ENCODE assay signal across 9 cellular contexts in genomic region chr10:85995791-85996190, GRCh38.
DNase-seq lines count a peak whose midpoint lies in the region; ATAC-seq and TF ChIP-seq lines count a peak whose summit lies in the region.
"Had no signal": no experiment of that assay in that cellular context is flagged by ENCODE, and none has a peak within 500 bp of the region (broad histone marks: within the 10 kb centered on the region; RNA-seq: fewer than 3 reads in every experiment).

No MANE protein-coding gene starts in this region.

- TF ChIP-seq POLR2A in spleen (IDR thresholded peaks at IDR 0.05) (no peak), Peyer's patch (IDR thresholded peaks at IDR 0.05) (no peak)

- H3K4me1 ChIP-seq in HEK293 (ENCODE audit: control insufficient read depth, insufficient read depth, low read length) (peaks cover 2% of the 10 kb centered on the region; the same call in 1 of the 2 replicates), spleen (no peaks in the 10 kb centered on the region), Peyer's patch (no peaks in the 10 kb centered on the region)

- intact Hi-C loops in spleen (cut with DNase I; ENCODE audit: low total_unique reads), result no loop called here

- whole genome bisulfite sequencing in spleen, 5 donors, result 20 to 45% (median 24%) methylated on average over 3 of the region's 3 CpGs

- H3K27me3 ChIP-seq in spleen (replicated peaks in 1 of 7) (peaks cover 0 to 29% (median 0%) of the 10 kb centered on the region in 7 donors), Peyer's patch (no peaks in the 10 kb centered on the region)

- H3K36me3 ChIP-seq in HEK293 (ENCODE audit: control insufficient read depth in 2 of 2, insufficient read depth in 1 of 2, low read length in 2 of 2) (no peaks in the 10 kb centered on the region), spleen (no peaks in the 10 kb centered on the region), Peyer's patch (no peaks in the 10 kb centered on the region)

- TF ChIP-seq CTCF in HEK293 (tag by site-specific recombination; IDR thresholded peaks at IDR 0.05), result no peak
- TF ChIP-seq CTCF in epithelial cell of proximal tubule (conservative IDR thresholded peaks at IDR 0.05; ENCODE audit: low read depth, low read length), result peak; percentile 70
- peak in 7 of 11 experiments; percentile 12 to 39 (median 25) for TF ChIP-seq CTCF in spleen (IDR thresholded peaks at IDR 0.05 in 8 of 11, conservative IDR thresholded peaks at IDR 0.05 in 3 of 11)
- TF ChIP-seq CTCF in Peyer's patch (IDR thresholded peaks at IDR 0.05), result peak in 3 of 6 experiments; percentile 36 to 40 (median 39)

- no peak overlapping the region for H3K27ac ChIP-seq in HEK293 (ENCODE audit: extremely low read depth, low read depth, low read length)
- no peak overlapping the region for H3K27ac ChIP-seq in spleen
- H3K27ac ChIP-seq in Peyer's patch, result no peak overlapping the region

- POLR2A ChIA-PET in HEK293 (lab: Yijun Ruan, JAX), result interaction anchor here (0.8 kb wide), 1 partner anchor 11 kb away, joined by 3 read pairs; no protein-coding TSS in a partner anchor

- ATAC-seq in HG02885 (IDR thresholded peaks at IDR 0.05; ENCODE audit: poor library complexity, unreplicated experiment), result no peak

- DNase-seq in NCI-H2029 treated with DMSO at 0.1 percent for 48 hours (lab: John Stamatoyannopoulos, UW) (peak; percentile 6), NCI-H2029 (lab: John Stamatoyannopoulos, UW) (no peak), NCI-H748 (lab: John Stamatoyannopoulos, UW; ENCODE audit: unreplicated experiment) (peak; percentile 48), epithelial cell of proximal tubule (ENCODE audit: low read depth) (no peak), spleen (no peak), Peyer's patch (no peak)
- DNase-seq: left cardiac atrium had no signal

- CTCF ChIA-PET in HEK293 (lab: Yijun Ruan, JAX), result interaction anchor here (0.7 to 2.9 kb wide), 13 partner anchors 10 to 379 kb away, joined by 3 to 18 read pairs (median 3); no protein-coding TSS in a partner anchor

- H3K4me3 ChIP-seq in HEK293 (ENCODE audit: low read depth, low read length) (no peak overlapping the region), epithelial cell of proximal tubule (ENCODE audit: low read depth, low read length) (no peak overlapping the region), spleen (no peak overlapping the region), Peyer's patch (no peak overlapping the region)

- H3K9me3 ChIP-seq in HEK293 (ENCODE audit: control insufficient read depth, insufficient read depth, low read depth, low read length), result no peaks in the 10 kb centered on the region
- H3K9me3 ChIP-seq in spleen, result peaks cover 0 to 12% (median 0%) of the 10 kb centered on the region in 8 donors
- no peaks in the 10 kb centered on the region for H3K9me3 ChIP-seq in Peyer's patch

TF ChIP-seq in HEK293, 187 proteins besides CTCF, POLR2A, EP300 and RAD21:
- no peak for TF ChIP-seq ZNF530 (tag by site-specific recombination; IDR thresholded peaks at IDR 0.05; ENCODE audit: low read depth)
- TF ChIP-seq KLF9 (tag by site-specific recombination; IDR thresholded peaks at IDR 0.05; ENCODE audit: low read depth), result no peak
- TF ChIP-seq ZNF639 (tag by site-specific recombination; IDR thresholded peaks at IDR 0.05), result no peak
- no peak for TF ChIP-seq ZNF555 (tag by site-specific recombination; conservative IDR thresholded peaks at IDR 0.05)
- TF ChIP-seq ZBTB10 (tag by site-specific recombination; IDR thresholded peaks at IDR 0.05), result no peak
- no peak for TF ChIP-seq ZNF214 (tag by site-specific recombination; IDR thresholded peaks at IDR 0.05; ENCODE audit: borderline replicate concordance)
- TF ChIP-seq ZNF654 (tag by site-specific recombination; IDR thresholded peaks at IDR 0.05; ENCODE audit: low read depth), result peak; percentile 21; the same call in 1 of the 2 replicates
- no peak for TF ChIP-seq ZNF404 (tag by site-specific recombination; IDR thresholded peaks at IDR 0.05)

Comparison
In these comparisons a context has a peak if more than half of its experiments do, and no peak if none do; other contexts are left out.
1. DNase-seq: peak in NCI-H2029 treated with DMSO at 0.1 percent for 48 hours (single experiment) and NCI-H748 (single experiment); none in NCI-H2029 (single experiment), epithelial cell of proximal tubule (single experiment), spleen (single experiment) and Peyer's patch (0 of 3).